ENCODE assay signal across 13 cellular contexts in genomic region chr18:363327-364115, GRCh38.
DNase-seq lines count a peak whose midpoint lies in the region; ATAC-seq and TF ChIP-seq lines count a peak whose summit lies in the region.
"Had no signal": no experiment of that assay in that cellular context is flagged by ENCODE, and none has a peak within 500 bp of the region (broad histone marks: within the 10 kb centered on the region; RNA-seq: fewer than 3 reads in every experiment).

No MANE protein-coding gene starts in this region.

- ATAC-seq in GM18502 (IDR thresholded peaks at IDR 0.05; ENCODE audit: poor library complexity, unreplicated experiment), result no peak
- ATAC-seq in GM18511 (IDR thresholded peaks at IDR 0.05; ENCODE audit: unreplicated experiment), result no peak
- ATAC-seq: activated CD4-positive, CD25-positive, alpha-beta regulatory T cell treated with anti-CD3 and anti-CD28 coated beads, Interleukin-2, amount 50 U/mL, for 24 hours had no signal

- DNase-seq in GM04504 (ENCODE audit: low read depth), result peak; percentile 76
- peak; percentile 58 to 81 for DNase-seq in NOMO-1 (lab: John Stamatoyannopoulos, UW; ENCODE audit: unreplicated experiment in 2 of 2)
- DNase-seq in fibroblast of gingiva (ENCODE audit: low read depth), result peak; percentile 89
- DNase-seq in retinal pigment epithelial cell (ENCODE audit: low read depth), result peak; percentile 25
- DNase-seq in activated CD8-positive, alpha-beta memory T cell treated with anti-CD3 and anti-CD28 coated beads for 24 hours, result no peak
- no peak for DNase-seq in NCI-H1417 treated with DMSO at 0.1 percent for 48 hours (lab: John Stamatoyannopoulos, UW)
- DNase-seq: activated effector memory CD4-positive, alpha-beta T cell treated with anti-CD3 and anti-CD28 coated beads, Interleukin-2, amount 50 U/mL, for 16 hours; effector memory CD4-positive, alpha-beta T cell; NCI-H2029; Peyer's patch had no signal

- no peak for TF ChIP-seq CTCF in retinal pigment epithelial cell (conservative IDR thresholded peaks at IDR 0.05; ENCODE audit: low read depth, low read length)

- no peak overlapping the region for H3K4me3 ChIP-seq in retinal pigment epithelial cell (ENCODE audit: low read length)
- H3K4me3 ChIP-seq: Peyer's patch had no signal

Comparison
In these comparisons a context has a peak if more than half of its experiments do, and no peak if none do; other contexts are left out.
1. DNase-seq: peak in GM04504 (single experiment), NOMO-1 (2 of 2), fibroblast of gingiva (single experiment) and retinal pigment epithelial cell (single experiment); none in activated CD8-positive, alpha-beta memory T cell treated with anti-CD3 and anti-CD28 coated beads for 24 hours (single experiment) and NCI-H1417 treated with DMSO at 0.1 percent for 48 hours (single experiment).